Comparison of ENCODE assay signal across 19 cellular contexts in genomic region chr16:2450535-2450934, GRCh38. TPM values are rescaled to one million over a fixed set of nuclear protein-coding genes. Genes with fewer than 3 reads are reported as not detected.
DNase-seq lines count a peak whose midpoint lies in the region; ATAC-seq lines count a peak whose summit lies in the region.
"Had no signal": no experiment of that assay in that cellular context is flagged by ENCODE, and none has a peak within 500 bp of the region (broad histone marks: within the 10 kb centered on the region; RNA-seq: fewer than 3 reads in every experiment).

No MANE protein-coding gene starts in this region.

- H3K4me3 ChIP-seq in trophoblast cell (ENCODE audit: low read depth, low read length): no peak overlapping the region
- H3K4me3 ChIP-seq: HAP-1, SK-N-MC had no signal

- no peak overlapping the region for H3K4ac ChIP-seq in trophoblast cell (ENCODE audit: low read depth, low read length)

- H4K8ac ChIP-seq in trophoblast cell (ENCODE audit: low read depth, low read length): no peak overlapping the region

- no peak overlapping the region for H3K9ac ChIP-seq in trophoblast cell (ENCODE audit: low read length)

- no peak overlapping the region for H2AFZ ChIP-seq in trophoblast cell (ENCODE audit: insufficient read depth, low read length, poor library complexity)

- H2BK120ac ChIP-seq in trophoblast cell (ENCODE audit: insufficient read depth, low read length, poor library complexity): no peak overlapping the region

- no peak overlapping the region for H3K23ac ChIP-seq in trophoblast cell (ENCODE audit: low read length)

- H3K36me3 ChIP-seq in trophoblast cell (ENCODE audit: control insufficient read depth in 1 of 2, insufficient read depth in 2 of 2, low read length in 2 of 2): peaks cover 85 to 88% of the 10 kb centered on the region in 2 experiments

- no CpG with 5 or more reads among the region's 8 CpGs for WGBS in trophoblast cell (ENCODE audit: extremely low coverage, insufficient coverage, insufficient read length)

- no peak overlapping the region for H3K4me2 ChIP-seq in trophoblast cell (ENCODE audit: low read length)

- H4K91ac ChIP-seq in trophoblast cell (ENCODE audit: low read depth, low read length): no peak overlapping the region

- no peak overlapping the region for H2BK12ac ChIP-seq in trophoblast cell (ENCODE audit: low read length)

- H2AK5ac ChIP-seq in trophoblast cell (ENCODE audit: low read length): no peak overlapping the region

- H3K79me2 ChIP-seq in trophoblast cell (ENCODE audit: control insufficient read depth, insufficient read depth, low read length, poor library complexity): no peaks in the 10 kb centered on the region

- no peaks in the 10 kb centered on the region for H3K4me1 ChIP-seq in trophoblast cell (ENCODE audit: control insufficient read depth in 1 of 2, insufficient read depth in 2 of 2, low read length in 2 of 2)
- H3K4me1 ChIP-seq: HAP-1 had no signal

- no peaks in the 10 kb centered on the region for H3K79me1 ChIP-seq in trophoblast cell (ENCODE audit: low read length)

- DNase-seq in Right ventricle myocardium inferior (ENCODE audit: missing footprints) (no peak), cardiac septum (ENCODE audit: low spot score) (no peak), globus pallidus (ENCODE audit: low spot score) (peak; percentile 84), trophoblast cell (peak; percentile 88 to 90), NCI-H526 treated with DMSO at 0.1 percent for 48 hours (lab: John Stamatoyannopoulos, UW) (no peak), NCI-H187 treated with DMSO at 0.1 percent for 48 hours (lab: John Stamatoyannopoulos, UW) (no peak), NCI-H510A treated with DMSO at 0.1 percent for 48 hours (lab: John Stamatoyannopoulos, UW) (no peak), ureter (ENCODE audit: low spot score) (no peak)
- DNase-seq: 8988T; CD4-positive, CD25-positive, alpha-beta regulatory T cell; DMS79; IMR-90; Kasumi-1; NCI-H1417; NCI-H2081; NCI-H526; OCI-M1 had no signal

- no peaks in the 10 kb centered on the region for H3K27me3 ChIP-seq in trophoblast cell (ENCODE audit: insufficient read depth, low read length)

- H3K9me3 ChIP-seq in trophoblast cell (ENCODE audit: insufficient read depth, low read depth, low read length): peaks cover 2% of the 10 kb centered on the region
- H3K9me3 ChIP-seq: HAP-1 had no signal

- ATAC-seq in Right ventricle myocardium inferior: peak; percentile 5

- H3K14ac ChIP-seq in trophoblast cell (ENCODE audit: low read length): no peak overlapping the region

- H4K12ac ChIP-seq in trophoblast cell (ENCODE audit: low read depth, low read length): no peak overlapping the region

- H2BK5ac ChIP-seq in trophoblast cell (ENCODE audit: low read depth, low read length, poor library complexity): no peak overlapping the region

- H3K27ac ChIP-seq in trophoblast cell (ENCODE audit: low read depth, low read length): no peak overlapping the region
- H3K27ac ChIP-seq: SK-N-MC had no signal

- H3K18ac ChIP-seq in trophoblast cell (ENCODE audit: low read length): no peak overlapping the region

- intact Hi-C loops in Right ventricle myocardium inferior (cut with DNase I) (no loop called here), cardiac septum (cut with DNase I) (no loop called here)

RNA-seq across cellular contexts. Expression of gene TEDC2, which starts 9.4 kb away (rescaled TPM):
- 0.95 TPM for total RNA-seq in Right ventricle myocardium inferior
- total RNA-seq in cardiac septum: 0.51 TPM
- polyA plus RNA-seq in trophoblast cell (2013): 9.0 and 9.9 TPM in 2 replicates
- total RNA-seq in ureter: 1.5 TPM
- total RNA-seq: CD4-positive, CD25-positive, alpha-beta regulatory T cell had no signal

RNA-seq across cellular contexts. Expression of gene NTN3, which starts 20.6 kb away (rescaled TPM):
- 0.19 TPM for total RNA-seq in Right ventricle myocardium inferior
- total RNA-seq in cardiac septum: 0.30 TPM
- 0.03 and 0.04 TPM in 2 replicates for polyA plus RNA-seq in trophoblast cell (2013)
- not detected for total RNA-seq in ureter
- total RNA-seq: CD4-positive, CD25-positive, alpha-beta regulatory T cell had no signal
- polyA plus RNA-seq: CD4-positive, CD25-positive, alpha-beta regulatory T cell had no signal

RNA-seq across cellular contexts. Expression of gene CCNF, which starts 21.3 kb away (rescaled TPM):
- total RNA-seq in Right ventricle myocardium inferior (1.2 TPM), cardiac septum (0.86 TPM), ureter (7.8 TPM)
- polyA plus RNA-seq in trophoblast cell (2013): 15.0 and 15.3 TPM in 2 replicates

RNA-seq across cellular contexts. Expression of gene TBC1D24, which starts 24.4 kb away (rescaled TPM):
- total RNA-seq in Right ventricle myocardium inferior (14.8 TPM), cardiac septum (8.3 TPM), ureter (6.5 TPM)
- polyA plus RNA-seq in trophoblast cell (2013): 4.0 TPM in 2 replicates

Comparison
In these comparisons a context has a peak if more than half of its experiments do, and no peak if none do; other contexts are left out.
1. DNase-seq: peak in globus pallidus (single experiment) and trophoblast cell (2 of 2); none in Right ventricle myocardium inferior (single experiment), cardiac septum (single experiment), NCI-H526 treated with DMSO at 0.1 percent for 48 hours (single experiment), NCI-H187 treated with DMSO at 0.1 percent for 48 hours (single experiment), NCI-H510A treated with DMSO at 0.1 percent for 48 hours (single experiment) and ureter (single experiment).